ENCODE assay signal across 10 cellular contexts in the genomic region with DNA sequence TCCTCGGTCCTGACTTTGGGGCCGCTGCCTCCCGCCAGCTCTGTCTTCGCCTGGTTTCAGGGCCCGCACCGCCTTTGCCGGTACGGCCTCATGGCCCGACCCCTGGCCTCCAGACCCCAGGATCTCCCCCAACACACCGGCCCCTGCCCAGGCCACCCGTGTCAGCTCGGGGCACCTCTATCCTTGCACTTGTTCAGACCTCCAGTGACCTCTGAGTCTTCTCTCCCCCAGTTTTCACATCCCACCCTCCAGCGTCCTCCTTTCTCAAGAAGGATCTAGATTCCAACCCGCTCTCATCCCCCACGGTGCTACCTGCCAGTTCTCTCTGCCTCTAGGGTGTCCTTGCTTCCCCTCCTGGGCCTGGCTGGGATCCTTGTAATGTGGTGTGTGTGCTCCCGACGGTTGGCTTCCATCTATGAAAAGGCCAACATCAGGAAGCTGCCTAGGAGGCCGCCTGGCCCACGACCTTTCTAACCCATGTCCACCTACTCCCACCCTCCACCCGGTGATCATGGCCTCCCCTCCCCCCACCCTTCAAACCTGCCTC.
DNase-seq lines count a peak whose midpoint lies in the region; ATAC-seq and TF ChIP-seq lines count a peak whose summit lies in the region.
"Had no signal": no experiment of that assay in that cellular context is flagged by ENCODE, and none has a peak within 500 bp of the region (broad histone marks: within the 10 kb centered on the region; RNA-seq: fewer than 3 reads in every experiment).

No MANE protein-coding gene starts in this region.

- H3K27ac Mint-ChIP-seq in activated CD4-positive, alpha-beta T cell treated with anti-CD3 and anti-CD28 coated beads, Interleukin-2, amount 10 ng/mL, durations not matched to agents 7 days and 5 days = no peak overlapping the region
- H3K27ac Mint-ChIP-seq: IgD-negative memory B cell had no signal

- in situ Hi-C loops in astrocyte of the spinal cord (cut with HindIII; ENCODE audit: low sequenced_read_pairs) = no loop called here

- TF ChIP-seq RAD21 in liver (IDR thresholded peaks at IDR 0.05) = no peak

- WGBS in liver = 39% methylated on average over 20 of the region's 20 CpGs

- ATAC-seq in thoracic aorta (ENCODE audit: insufficient number of reproducible peaks, low FRiP score, low read depth) (no peak), HG02610 (IDR thresholded peaks at IDR 0.05; ENCODE audit: unreplicated experiment) (no peak), HG02759 (IDR thresholded peaks at IDR 0.05; ENCODE audit: unreplicated experiment) (no peak)

- peak overlapping the region; percentile 29 to 69 for H3K27ac ChIP-seq in liver (ENCODE audit: low read depth in 1 of 2, low read length in 2 of 2)
- peak overlapping the region; percentile 37 to 43 for H3K27ac ChIP-seq in thoracic aorta

- H3K4me3 ChIP-seq in astrocyte of the spinal cord (ENCODE audit: low read depth, low read length) = peak overlapping the region; percentile 51
- H3K4me3 ChIP-seq in liver (ENCODE audit: low read depth in 1 of 3, low read length in 3 of 3) = peak overlapping the region in 1 of 3 donors; percentile 69
- peak overlapping the region; percentile 81 for H3K4me3 ChIP-seq in thoracic aorta

- H3K4me3 Mint-ChIP-seq in activated CD4-positive, alpha-beta T cell treated with anti-CD3 and anti-CD28 coated beads, Interleukin-2, amount 10 ng/mL, durations not matched to agents 7 days and 5 days = peak overlapping the region; percentile 72

- POLR2A ChIA-PET in activated CD4-positive, alpha-beta T cell treated with anti-CD3 and anti-CD28 coated beads, Interleukin-2, amount 10 ng/mL, durations not matched to agents 7 days and 5 days (lab: Charles Lee) = interaction anchor here (0.6 kb wide), 1 partner anchor 37 kb away, joined by 4 read pairs; no protein-coding TSS in a partner anchor

- H3K9me3 Mint-ChIP-seq in activated CD4-positive, alpha-beta T cell treated with anti-CD3 and anti-CD28 coated beads, Interleukin-2, amount 10 ng/mL, durations not matched to agents 7 days and 5 days = no peaks in the 10 kb centered on the region

- TF ChIP-seq CTCF in astrocyte of the spinal cord (IDR thresholded peaks at IDR 0.05; ENCODE audit: low read depth, low read length) = no peak
- TF ChIP-seq CTCF in liver (IDR thresholded peaks at IDR 0.05; ENCODE audit: low read depth, low read length, missing input control) = no peak
- TF ChIP-seq CTCF in thoracic aorta (IDR thresholded peaks at IDR 0.05) = no peak

- no peak overlapping the region for H3K9ac ChIP-seq in liver (ENCODE audit: low read depth in 1 of 2, low read length in 2 of 2)

- peaks cover 15% of the 10 kb centered on the region for H3K4me1 Mint-ChIP-seq in activated CD4-positive, alpha-beta T cell treated with anti-CD3 and anti-CD28 coated beads, Interleukin-2, amount 10 ng/mL, durations not matched to agents 7 days and 5 days

- DNase-seq in activated CD4-positive, alpha-beta T cell treated with anti-CD3 and anti-CD28 coated beads, Interleukin-2, amount 10 ng/mL, durations not matched to agents 7 days and 5 days = no peak
- DNase-seq in activated CD4-positive, alpha-beta T cell treated with anti-CD3 and anti-CD28 coated beads for 4 hours = no peak
- DNase-seq in astrocyte of the spinal cord (ENCODE audit: low read depth, low spot score) = no peak
- DNase-seq in thoracic aorta (ENCODE audit: low spot score) = no peak
- no peak for DNase-seq in NCI-H446 (lab: John Stamatoyannopoulos, UW)
- DNase-seq: SIG-M5 had no signal

- H3K27me3 ChIP-seq in liver (ENCODE audit: control insufficient read depth in 4 of 4, insufficient read depth in 4 of 4, low read length in 3 of 4) (no peaks in the 10 kb centered on the region), thoracic aorta (replicated peaks; ENCODE audit: insufficient read depth) (no peaks in the 10 kb centered on the region)

- no peaks in the 10 kb centered on the region for H3K9me3 ChIP-seq in liver (ENCODE audit: control insufficient read depth in 4 of 4, low read length in 3 of 4)
- H3K9me3 ChIP-seq in thoracic aorta = no peaks in the 10 kb centered on the region

- H3K4me1 ChIP-seq in liver (ENCODE audit: control insufficient read depth in 4 of 4, insufficient read depth in 4 of 4, low read length in 3 of 4) = peaks cover 3 to 16% (median 10%) of the 10 kb centered on the region in 4 donors
- H3K4me1 ChIP-seq in thoracic aorta (ENCODE audit: control insufficient read depth in 1 of 2, low read depth in 2 of 2) = peaks cover 0 to 10% of the 10 kb centered on the region in 2 donors

- H3K36me3 Mint-ChIP-seq in activated CD4-positive, alpha-beta T cell treated with anti-CD3 and anti-CD28 coated beads, Interleukin-2, amount 10 ng/mL, durations not matched to agents 7 days and 5 days (ENCODE audit: low read depth) = no peaks in the 10 kb centered on the region
- H3K36me3 Mint-ChIP-seq: IgD-negative memory B cell had no signal

- H3K27me3 Mint-ChIP-seq in activated CD4-positive, alpha-beta T cell treated with anti-CD3 and anti-CD28 coated beads, Interleukin-2, amount 10 ng/mL, durations not matched to agents 7 days and 5 days = peaks cover 53% of the 10 kb centered on the region

- H3K36me3 ChIP-seq in liver (ENCODE audit: control insufficient read depth in 4 of 4, insufficient read depth in 3 of 4, low read depth in 1 of 4, low read length in 3 of 4) = no peaks in the 10 kb centered on the region
- H3K36me3 ChIP-seq in thoracic aorta = no peaks in the 10 kb centered on the region

- CTCF ChIA-PET in activated CD4-positive, alpha-beta T cell treated with anti-CD3 and anti-CD28 coated beads, Interleukin-2, amount 10 ng/mL, durations not matched to agents 7 days and 5 days (lab: Charles Lee) = interaction anchor here (0.6 kb wide), 1 partner anchor 10 kb away, joined by 3 read pairs; no protein-coding TSS in a partner anchor

TF ChIP-seq in liver, 16 proteins besides CTCF, POLR2A, EP300 and RAD21:
- TF ChIP-seq MAX (IDR thresholded peaks at IDR 0.05) (no peak), TAF1 (conservative IDR thresholded peaks at IDR 0.05) (no peak)
